10 cellular contexts compared by ENCODE assay signal in the genomic region with DNA sequence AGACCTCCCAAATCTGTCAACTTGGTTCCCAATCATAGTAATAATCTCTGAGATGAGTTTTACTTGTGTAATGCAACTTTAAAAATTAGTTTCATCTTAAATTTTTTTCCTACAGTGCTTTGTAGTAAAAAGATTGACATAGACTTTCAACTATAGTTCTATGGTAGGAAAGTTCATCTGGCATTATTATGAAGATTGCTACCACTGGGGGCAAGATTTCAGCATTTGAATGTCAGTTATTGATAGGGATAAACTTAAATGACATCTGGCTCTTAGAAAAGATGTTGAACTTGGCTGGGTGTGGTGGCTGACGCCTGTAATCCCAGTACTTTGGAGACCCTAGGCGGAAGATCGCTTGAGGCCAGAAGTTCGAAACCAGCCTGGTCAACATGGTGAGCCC. TPM values are rescaled to one million over a fixed set of nuclear protein-coding genes. Genes with fewer than 3 reads are reported as not detected.
A peak's percentile ranks its signal among the peaks of the same experiment; 100 is the strongest.
DNase-seq lines count a peak whose midpoint lies in the region; ATAC-seq and TF ChIP-seq lines count a peak whose summit lies in the region.
"Had no signal": no experiment of that assay in that cellular context is flagged by ENCODE, and none has a peak within 500 bp of the region (broad histone marks: within the 10 kb centered on the region; RNA-seq: fewer than 3 reads in every experiment).

No MANE protein-coding gene starts in this region.

- peaks cover 22% of the 10 kb centered on the region for H3K36me3 Mint-ChIP-seq in activated CD4-positive, alpha-beta T cell treated with anti-CD3 and anti-CD28 coated beads, Interleukin-2, amount 10 ng/mL, durations not matched to agents 24 days and 14 days (ENCODE audit: low read depth)
- H3K36me3 Mint-ChIP-seq in activated naive CD8-positive, alpha-beta T cell treated with anti-CD3 and anti-CD28 coated beads, Interleukin-2, amount 10 ng/mL, durations not matched to agents 7 days and 5 days, result peaks cover 7% of the 10 kb centered on the region
- peaks cover 3% of the 10 kb centered on the region for H3K36me3 Mint-ChIP-seq in neural crest cell (ENCODE audit: low read depth)

- no peaks in the 10 kb centered on the region for H3K9me3 Mint-ChIP-seq in activated CD4-positive, alpha-beta T cell treated with anti-CD3 and anti-CD28 coated beads, Interleukin-2, amount 10 ng/mL, durations not matched to agents 24 days and 14 days
- H3K9me3 Mint-ChIP-seq in activated naive CD8-positive, alpha-beta T cell treated with anti-CD3 and anti-CD28 coated beads, Interleukin-2, amount 10 ng/mL, durations not matched to agents 7 days and 5 days, result no peaks in the 10 kb centered on the region
- no peaks in the 10 kb centered on the region for H3K9me3 Mint-ChIP-seq in neural crest cell

- H3K4me3 ChIP-seq in lower lobe of right lung, result no peak overlapping the region
- H3K4me3 ChIP-seq: skin epidermis had no signal

- no peaks in the 10 kb centered on the region for H3K36me3 ChIP-seq in lower lobe of right lung

- peak; percentile 32 for TF ChIP-seq CTCF in neural crest cell (conservative IDR thresholded peaks at IDR 0.05)
- no peak for TF ChIP-seq CTCF in lower lobe of right lung (IDR thresholded peaks at IDR 0.05)

- H3K4me1 Mint-ChIP-seq in activated CD4-positive, alpha-beta T cell treated with anti-CD3 and anti-CD28 coated beads, Interleukin-2, amount 10 ng/mL, durations not matched to agents 24 days and 14 days, result peaks cover 22% of the 10 kb centered on the region
- H3K4me1 Mint-ChIP-seq in activated naive CD8-positive, alpha-beta T cell treated with anti-CD3 and anti-CD28 coated beads, Interleukin-2, amount 10 ng/mL, durations not matched to agents 7 days and 5 days, result peaks cover 25% of the 10 kb centered on the region
- H3K4me1 Mint-ChIP-seq in neural crest cell, result peaks cover 29% of the 10 kb centered on the region

- H3K27ac Mint-ChIP-seq in activated CD4-positive, alpha-beta T cell treated with anti-CD3 and anti-CD28 coated beads, Interleukin-2, amount 10 ng/mL, durations not matched to agents 24 days and 14 days, result peak overlapping the region; percentile 77
- H3K27ac Mint-ChIP-seq in activated naive CD8-positive, alpha-beta T cell treated with anti-CD3 and anti-CD28 coated beads, Interleukin-2, amount 10 ng/mL, durations not matched to agents 7 days and 5 days, result peak overlapping the region; percentile 81
- H3K27ac Mint-ChIP-seq in neural crest cell (ENCODE audit: unreplicated experiment), result no peak overlapping the region

- H3K4me3 Mint-ChIP-seq in activated CD4-positive, alpha-beta T cell treated with anti-CD3 and anti-CD28 coated beads, Interleukin-2, amount 10 ng/mL, durations not matched to agents 24 days and 14 days, result peak overlapping the region; percentile 55
- peak overlapping the region; percentile 55 for H3K4me3 Mint-ChIP-seq in activated naive CD8-positive, alpha-beta T cell treated with anti-CD3 and anti-CD28 coated beads, Interleukin-2, amount 10 ng/mL, durations not matched to agents 7 days and 5 days
- peak overlapping the region; percentile 89 for H3K4me3 Mint-ChIP-seq in neural crest cell

- H3K9me3 ChIP-seq in lower lobe of right lung, result no peaks in the 10 kb centered on the region

- H3K27me3 Mint-ChIP-seq in activated CD4-positive, alpha-beta T cell treated with anti-CD3 and anti-CD28 coated beads, Interleukin-2, amount 10 ng/mL, durations not matched to agents 24 days and 14 days, result no peaks in the 10 kb centered on the region
- H3K27me3 Mint-ChIP-seq in activated naive CD8-positive, alpha-beta T cell treated with anti-CD3 and anti-CD28 coated beads, Interleukin-2, amount 10 ng/mL, durations not matched to agents 7 days and 5 days, result no peaks in the 10 kb centered on the region
- H3K27me3 Mint-ChIP-seq in neural crest cell (ENCODE audit: low read depth), result no peaks in the 10 kb centered on the region

- POLR2A ChIA-PET in activated naive CD8-positive, alpha-beta T cell treated with anti-CD3 and anti-CD28 coated beads, Interleukin-2, amount 10 ng/mL, durations not matched to agents 7 days and 5 days (lab: Charles Lee), result interaction anchor here (0.9 kb wide), 1 partner anchor 10 kb away, joined by 3 read pairs; no protein-coding TSS in a partner anchor

- H3K4me1 ChIP-seq in lower lobe of right lung, result peaks cover 30% of the 10 kb centered on the region

- no peak for DNase-seq in activated CD4-positive, alpha-beta T cell treated with anti-CD3 and anti-CD28 coated beads, Interleukin-2, amount 10 ng/mL, durations not matched to agents 24 days and 14 days
- DNase-seq in activated CD4-positive, alpha-beta T cell treated with anti-CD3 and anti-CD28 coated beads for 4 hours, result no peak
- DNase-seq in NAMALWA (ENCODE audit: low spot score), result peak; percentile 66
- DNase-seq in activated naive CD8-positive, alpha-beta T cell treated with anti-CD3 and anti-CD28 coated beads, Interleukin-2, amount 10 ng/mL, durations not matched to agents 7 days and 5 days, result no peak
- no peak for DNase-seq in neural crest cell (ENCODE audit: low read depth, low spot score)
- no peak for DNase-seq in lower lobe of right lung
- no peak for DNase-seq in superior temporal gyrus (ENCODE audit: extremely low spot score)
- DNase-seq: NCI-H526 had no signal

- H3K27ac ChIP-seq in lower lobe of right lung, result no peak overlapping the region

- ATAC-seq in activated naive CD8-positive, alpha-beta T cell treated with anti-CD3 and anti-CD28 coated beads, Interleukin-2, amount 10 ng/mL, durations not matched to agents 7 days and 5 days (ENCODE audit: low read depth), result no peak
- ATAC-seq in HG02885 (IDR thresholded peaks at IDR 0.05; ENCODE audit: poor library complexity, unreplicated experiment) (no peak), lower lobe of right lung (no peak)

- no peaks in the 10 kb centered on the region for H3K27me3 ChIP-seq in lower lobe of right lung (ENCODE audit: low read depth)

- intact Hi-C loops in activated CD4-positive, alpha-beta T cell treated with anti-CD3 and anti-CD28 coated beads, Interleukin-2, amount 10 ng/mL, durations not matched to agents 24 days and 14 days (cut with micrococcal nuclease), result loop anchor here (5.0 kb wide), 4 partner anchors 149 to 521 kb away; a partner anchor contains a TSS
- intact Hi-C loops in lower lobe of right lung (cut with DNase I), result no loop called here

RNA-seq across cellular contexts. Expression of a gene that starts 1.4 kb away (rescaled TPM):
- total RNA-seq in activated CD4-positive, alpha-beta T cell treated with anti-CD3 and anti-CD28 coated beads, Interleukin-2, amount 10 ng/mL, durations not matched to agents 24 days and 14 days, result 96.8 and 103 TPM in 2 replicates
- total RNA-seq in activated naive CD8-positive, alpha-beta T cell treated with anti-CD3 and anti-CD28 coated beads, Interleukin-2, amount 10 ng/mL, durations not matched to agents 7 days and 5 days, result 100 to 1,000 TPM; 119 to 130 TPM
- total RNA-seq in neural crest cell (120 and 132 TPM in 2 replicates), lower lobe of right lung (84.1 TPM)
